8 cellular contexts compared by ENCODE assay signal in genomic region chr1:24745711-24746582, GRCh38. TPM values are rescaled to one million over a fixed set of nuclear protein-coding genes. Genes with fewer than 3 reads are reported as not detected.
DNase-seq lines count a peak whose midpoint lies in the region; ATAC-seq, FAIRE-seq and TF ChIP-seq lines count a peak whose summit lies in the region.

No MANE protein-coding gene starts in this region.

- H2AFZ ChIP-seq in endothelial cell of umbilical vein (ENCODE audit: low read depth, low read length) = no peak overlapping the region

- peaks cover 57% of the 10 kb centered on the region for H3K79me2 ChIP-seq in endothelial cell of umbilical vein (ENCODE audit: control insufficient read depth, insufficient read depth, low read length)

- H3K4me2 ChIP-seq in endothelial cell of umbilical vein (ENCODE audit: insufficient read depth, low read length) = peak overlapping the region; percentile 82

- H3K27me3 Mint-ChIP-seq in Calu3 (ENCODE audit: unreplicated experiment) = no peaks in the 10 kb centered on the region

- H3K4me1 ChIP-seq in endothelial cell of umbilical vein (ENCODE audit: control insufficient read depth, extremely low read depth, insufficient read depth, low read length) = peaks cover 35% of the 10 kb centered on the region
- peaks cover 28% of the 10 kb centered on the region for H3K4me1 ChIP-seq in muscle layer of colon (ENCODE audit: insufficient read depth, low read length)
- H3K4me1 ChIP-seq in vagina = peaks cover 52% of the 10 kb centered on the region

- POLR2A ChIA-PET in endothelial cell of umbilical vein (lab: Charles Lee) = interaction anchor here (0.6 to 4.1 kb wide), 20 partner anchors 8 to 103 kb away, joined by 3 to 42 read pairs (median 12); no protein-coding TSS in a partner anchor

- H3K36me3 ChIP-seq in MG63 (peaks cover 41% of the 10 kb centered on the region), WERI-Rb-1 (peaks cover 14% of the 10 kb centered on the region), endothelial cell of umbilical vein (ENCODE audit: control insufficient read depth in 2 of 2, extremely low read depth in 1 of 2, insufficient read depth in 2 of 2, low read length in 2 of 2) (peaks cover 0 to 2% of the 10 kb centered on the region in 2 experiments), muscle layer of colon (ENCODE audit: insufficient read depth, low read length) (no peaks in the 10 kb centered on the region), vagina (no peaks in the 10 kb centered on the region)

- peak; percentile 47 for FAIRE-seq in endothelial cell of umbilical vein (lab: Jason Lieb, UNC)

- ATAC-seq in GM21423 (IDR thresholded peaks at IDR 0.05; ENCODE audit: unreplicated experiment) (peak; percentile 9), HG03460 (IDR thresholded peaks at IDR 0.05; ENCODE audit: unreplicated experiment) (no peak)

- H3K9ac ChIP-seq in endothelial cell of umbilical vein (replicated peaks; ENCODE audit: extremely low read depth, insufficient read depth, low read length) (peak overlapping the region; percentile 92), muscle layer of colon (ENCODE audit: low read length) (peak overlapping the region; percentile 77)

- peaks cover 8% of the 10 kb centered on the region for H4K20me1 ChIP-seq in endothelial cell of umbilical vein (replicated peaks; ENCODE audit: control insufficient read depth, extremely low read depth, insufficient read depth, low read length)

- no peak for TF ChIP-seq CTCF in Calu3 (IDR thresholded peaks at IDR 0.05; ENCODE audit: unreplicated experiment)
- no peak for TF ChIP-seq CTCF in WERI-Rb-1 (IDR thresholded peaks at IDR 0.05; ENCODE audit: low read depth, low read length)
- no peak for TF ChIP-seq CTCF in endothelial cell of umbilical vein (IDR thresholded peaks at IDR 0.05; ENCODE audit: extremely low read depth in 1 of 2, insufficient read depth in 1 of 2, low read depth in 1 of 2, low read length in 2 of 2)
- TF ChIP-seq CTCF in vagina (IDR thresholded peaks at IDR 0.05) = no peak

- BruUV-seq in Calu3 (replicated peaks; lab: Mats Ljungman, UMichigan) = TSS peak; percentile 80
- TSS peak; percentile 55 for BruUV-seq in endothelial cell of umbilical vein (replicated peaks; lab: Mats Ljungman, UMichigan)

- TF ChIP-seq POLR2A in endothelial cell of umbilical vein (IDR thresholded peaks at IDR 0.05; ENCODE audit: low read depth, low read length) (no peak), vagina (IDR thresholded peaks at IDR 0.05) (no peak)

- H3K27ac ChIP-seq in WERI-Rb-1 (peak overlapping the region; percentile 84), endothelial cell of umbilical vein (ENCODE audit: insufficient read depth, low read depth, low read length) (peak overlapping the region; percentile 71), muscle layer of colon (ENCODE audit: low read depth, low read length) (peak overlapping the region; percentile 92), vagina (peak overlapping the region; percentile 98)

- H3K36me3 Mint-ChIP-seq in Calu3 (ENCODE audit: insufficient read depth, unreplicated experiment) = peaks cover 25% of the 10 kb centered on the region

- H3K27ac Mint-ChIP-seq in Calu3 (ENCODE audit: unreplicated experiment) = peak overlapping the region; percentile 54

- CTCF ChIA-PET in Calu3 (lab: Charles Lee) (interaction anchor here (1.0 to 2.3 kb wide), 6 partner anchors 40 to 89 kb away, joined by 3 to 16 read pairs (median 6); no protein-coding TSS in a partner anchor), endothelial cell of umbilical vein (lab: Charles Lee) (interaction anchor here (0.8 to 5.1 kb wide), 21 partner anchors 8 to 102 kb away, joined by 3 to 90 read pairs (median 5); no protein-coding TSS in a partner anchor)

- H3K4me3 ChIP-seq in MG63 (peak overlapping the region; percentile 84), WERI-Rb-1 (ENCODE audit: low read depth, low read length) (peak overlapping the region; percentile 94), endothelial cell of umbilical vein (replicated peaks in 1 of 3; ENCODE audit: insufficient read depth in 1 of 3, low read depth in 1 of 3, low read length in 3 of 3) (peak overlapping the region; percentile 75 to 96 (median 79)), muscle layer of colon (ENCODE audit: low read depth in 1 of 2, low read length in 2 of 2) (peak overlapping the region; percentile 91 to 98), vagina (peak overlapping the region; percentile 88 to 97)

- no peaks in the 10 kb centered on the region for H3K9me1 ChIP-seq in endothelial cell of umbilical vein (replicated peaks; ENCODE audit: control insufficient read depth, extremely low read depth, insufficient read depth, low read length)

- intact Hi-C loops in Calu3 (cut with micrococcal nuclease; ENCODE audit: unreplicated experiment) (loop anchor here (5.0 to 10.0 kb wide), 2 partner anchors 61 to 86 kb away; no protein-coding TSS in a partner anchor), endothelial cell of umbilical vein (cut with micrococcal nuclease) (loop anchor here (1.0 to 5.0 kb wide), 9 partner anchors 10 to 104 kb away; partner anchors contain the start of gene SRRM1), vagina (cut with DNase I) (loop anchor here (10.0 kb wide), 1 partner anchor 59 kb away; no protein-coding TSS in a partner anchor)

- H3K27me3 ChIP-seq in MG63 = no peaks in the 10 kb centered on the region
- no peaks in the 10 kb centered on the region for H3K27me3 ChIP-seq in WERI-Rb-1 (ENCODE audit: insufficient read depth, low read depth, severe bottlenecking)
- H3K27me3 ChIP-seq in endothelial cell of umbilical vein (ENCODE audit: control insufficient read depth in 2 of 2, insufficient read depth in 2 of 2, low read length in 2 of 2) = no peaks in the 10 kb centered on the region
- H3K27me3 ChIP-seq in muscle layer of colon (ENCODE audit: control insufficient read depth in 1 of 2, insufficient read depth in 2 of 2, low read length in 2 of 2) = no peaks in the 10 kb centered on the region
- no peaks in the 10 kb centered on the region for H3K27me3 ChIP-seq in vagina

- H3K9me3 Mint-ChIP-seq in Calu3 (ENCODE audit: low read depth, unreplicated experiment) = no peaks in the 10 kb centered on the region

- DNase-seq in Calu3 (peak; percentile 21), MG63 (peak; percentile 54), WERI-Rb-1 (no peak), endothelial cell of umbilical vein (ENCODE audit: low read depth, low spot score) (peak; percentile 66), vagina (ENCODE audit: extremely low spot score in 2 of 2) (no peak)

- H3K9me3 ChIP-seq in MG63 = no peaks in the 10 kb centered on the region
- H3K9me3 ChIP-seq in WERI-Rb-1 (ENCODE audit: severe bottlenecking) = no peaks in the 10 kb centered on the region
- H3K9me3 ChIP-seq in endothelial cell of umbilical vein (replicated peaks; ENCODE audit: control insufficient read depth, insufficient read depth, low read length) = no peaks in the 10 kb centered on the region
- no peaks in the 10 kb centered on the region for H3K9me3 ChIP-seq in muscle layer of colon (ENCODE audit: low read length)
- no peaks in the 10 kb centered on the region for H3K9me3 ChIP-seq in vagina

- H3K4me1 Mint-ChIP-seq in Calu3 (ENCODE audit: low read depth, unreplicated experiment) = peaks cover 23% of the 10 kb centered on the region

- dilution Hi-C loops in endothelial cell of umbilical vein (cut with MboI; ENCODE audit: extremely low pct_ligation_motif_present, low sequenced_read_pairs) = no loop called here

- peak overlapping the region; percentile 72 for H3K4me3 Mint-ChIP-seq in Calu3 (ENCODE audit: low read depth, unreplicated experiment)

TF ChIP-seq in endothelial cell of umbilical vein, 7 proteins besides CTCF, POLR2A, EP300 and RAD21:
- TF ChIP-seq GATA2 (IDR thresholded peaks at IDR 0.05; ENCODE audit: insufficient read depth, insufficient read length, low read depth, low read length) = no peak
- TF ChIP-seq FOS (IDR thresholded peaks at IDR 0.05; ENCODE audit: borderline replicate concordance, insufficient read depth, low read length) = no peak
- TF ChIP-seq, protein P1, sequence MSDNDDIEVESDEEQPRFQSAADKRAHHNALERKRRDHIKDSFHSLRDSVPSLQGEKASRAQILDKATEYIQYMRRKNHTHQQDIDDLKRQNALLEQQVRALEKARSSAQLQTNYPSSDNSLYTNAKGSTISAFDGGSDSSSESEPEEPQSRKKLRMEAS (IDR thresholded peaks at IDR 0.05; ENCODE audit: insufficient read depth, insufficient read length) = no peak
- no peak for TF ChIP-seq EZH2 (IDR thresholded peaks at IDR 0.05; ENCODE audit: borderline replicate concordance, low read depth, low read length, severe bottlenecking)
- no peak for TF ChIP-seq MYC (IDR thresholded peaks at IDR 0.05; ENCODE audit: low read depth, low read length)
- no peak for TF ChIP-seq JUN (IDR thresholded peaks at IDR 0.05; ENCODE audit: borderline replicate concordance, insufficient read depth, insufficient read length, low read depth)
- no peak for TF ChIP-seq POLR2AphosphoS5 (IDR thresholded peaks at IDR 0.05; ENCODE audit: insufficient read depth, low read depth, low read length)

RNA-seq across cellular contexts. Expression of gene CLIC4, which starts 0.7 kb away (rescaled TPM):
- total RNA-seq in Calu3 (2022) = 45.2 and 62.7 TPM in 2 replicates
- total RNA-seq in MG63 (2014; rRNA removed; shearing (Covaris generic); ENCODE audit: low replicate concordance) = 348 and 588 TPM in 2 replicates
- total RNA-seq in endothelial cell of umbilical vein = 330 and 333 TPM in 2 replicates
- polyA plus RNA-seq in endothelial cell of umbilical vein = 76.6 and 97.5 TPM in 2 replicates
- polyA plus RNA-seq in endothelial cell of umbilical vein (2011; cell fraction: cytosol; rRNA removed) = 122 and 128 TPM in 2 replicates
- 67.0 and 84.4 TPM in 2 replicates for polyA plus RNA-seq in endothelial cell of umbilical vein (2011; cell fraction: nucleus; rRNA removed)
- polyA plus RNA-seq in endothelial cell of umbilical vein (2012) = 156 and 227 TPM in 2 replicates
- polyA minus RNA-seq in endothelial cell of umbilical vein = 74.9 and 89.1 TPM in 2 replicates
- 65.3 TPM for polyA minus RNA-seq in endothelial cell of umbilical vein (2011; cell fraction: cytosol; rRNA and poly(A)+ RNA removed)
- 74.6 and 101 TPM in 2 replicates for polyA minus RNA-seq in endothelial cell of umbilical vein (2011; cell fraction: nucleus; rRNA and poly(A)+ RNA removed)
- total RNA-seq in vagina = 164 TPM

Comparison
In these comparisons a context has a peak if more than half of its experiments do, and no peak if none do; other contexts are left out.
1. DNase-seq: peak in Calu3 (single experiment), MG63 (single experiment) and endothelial cell of umbilical vein (single experiment); none in WERI-Rb-1 (single experiment) and vagina (0 of 2).
2. Peak in every context shown above with its lines, with median percentiles within 50 percentile points of each other: H3K4me3 ChIP-seq and H3K27ac ChIP-seq.